8 cellular contexts compared by ENCODE assay signal in genomic region chr22:27802389-27803079, GRCh38. TPM values are rescaled to one million over a fixed set of nuclear protein-coding genes. Genes with fewer than 3 reads are reported as not detected.
DNase-seq lines count a peak whose midpoint lies in the region; ATAC-seq and TF ChIP-seq lines count a peak whose summit lies in the region.

No MANE protein-coding gene starts in this region.

- H3K27me3 Mint-ChIP-seq in CD4-positive, CD25-positive, alpha-beta regulatory T cell: peaks cover 19% of the 10 kb centered on the region
- no peaks in the 10 kb centered on the region for H3K27me3 Mint-ChIP-seq in osteocyte (ENCODE audit: unreplicated experiment)

- H3K36me3 Mint-ChIP-seq in CD4-positive, CD25-positive, alpha-beta regulatory T cell: no peaks in the 10 kb centered on the region
- peaks cover 4% of the 10 kb centered on the region for H3K36me3 Mint-ChIP-seq in osteocyte (ENCODE audit: unreplicated experiment)

- peak overlapping the region; percentile 50 for H3K4me3 ChIP-seq in CD4-positive, CD25-positive, alpha-beta regulatory T cell (ENCODE audit: low read depth, low read length)
- H3K4me3 ChIP-seq in RWPE2 (ENCODE audit: severe bottlenecking): peak overlapping the region; percentile 85

- no peak overlapping the region for H3K27ac ChIP-seq in CD4-positive, CD25-positive, alpha-beta regulatory T cell (ENCODE audit: insufficient read depth, low read length, poor library complexity, severe bottlenecking)
- H3K27ac ChIP-seq in RWPE2 (ENCODE audit: poor library complexity, severe bottlenecking): peak overlapping the region; percentile 66

- H3K27ac Mint-ChIP-seq in CD4-positive, CD25-positive, alpha-beta regulatory T cell: no peak overlapping the region
- H3K27ac Mint-ChIP-seq in osteocyte (ENCODE audit: unreplicated experiment): peak overlapping the region; percentile 78

- DNase-seq in CD4-positive, CD25-positive, alpha-beta regulatory T cell: no peak
- DNase-seq in RWPE2 (ENCODE audit: low spot score) (no peak), fibroblast of gingiva (ENCODE audit: low read depth) (peak; percentile 30), osteocyte (ENCODE audit: extremely low spot score, unreplicated experiment) (no peak), NCI-H1930 (lab: John Stamatoyannopoulos, UW) (no peak)

- no peak for ATAC-seq in CD4-positive, CD25-positive, alpha-beta regulatory T cell (ENCODE audit: low read depth in 2 of 2)
- ATAC-seq in RWPE2 (ENCODE audit: low read depth) (no peak), HG03521 (IDR thresholded peaks at IDR 0.05; ENCODE audit: unreplicated experiment) (no peak), HG02610 (IDR thresholded peaks at IDR 0.05; ENCODE audit: unreplicated experiment) (no peak), HG02852 (IDR thresholded peaks at IDR 0.05; ENCODE audit: unreplicated experiment) (no peak)

- peaks cover 17% of the 10 kb centered on the region for H3K4me1 ChIP-seq in CD4-positive, CD25-positive, alpha-beta regulatory T cell (ENCODE audit: control insufficient read depth, insufficient read depth, low read length, poor library complexity, severe bottlenecking)
- no peaks in the 10 kb centered on the region for H3K4me1 ChIP-seq in RWPE2 (ENCODE audit: insufficient read depth, poor library complexity, severe bottlenecking)

- peaks cover 0 to 21% (median 9%) of the 10 kb centered on the region in 4 donors for H3K4me1 Mint-ChIP-seq in CD4-positive, CD25-positive, alpha-beta regulatory T cell
- H3K4me1 Mint-ChIP-seq in osteocyte (ENCODE audit: unreplicated experiment): peaks cover 39% of the 10 kb centered on the region

- H3K36me3 ChIP-seq in CD4-positive, CD25-positive, alpha-beta regulatory T cell (ENCODE audit: control insufficient read depth, insufficient read depth, low read length): no peaks in the 10 kb centered on the region
- no peaks in the 10 kb centered on the region for H3K36me3 ChIP-seq in RWPE2 (ENCODE audit: low read depth)

- H3K4me3 Mint-ChIP-seq in CD4-positive, CD25-positive, alpha-beta regulatory T cell: peak overlapping the region; percentile 86 to 95 (median 88)
- peak overlapping the region; percentile 86 for H3K4me3 Mint-ChIP-seq in osteocyte (ENCODE audit: unreplicated experiment)

- no peaks in the 10 kb centered on the region for H3K9me3 Mint-ChIP-seq in CD4-positive, CD25-positive, alpha-beta regulatory T cell
- no peaks in the 10 kb centered on the region for H3K9me3 Mint-ChIP-seq in osteocyte (ENCODE audit: unreplicated experiment)

- no peaks in the 10 kb centered on the region for H3K9me3 ChIP-seq in CD4-positive, CD25-positive, alpha-beta regulatory T cell (ENCODE audit: control insufficient read depth in 2 of 2, low read length in 2 of 2)
- H3K9me3 ChIP-seq in RWPE2 (ENCODE audit: severe bottlenecking): no peaks in the 10 kb centered on the region

- no peaks in the 10 kb centered on the region for H3K27me3 ChIP-seq in CD4-positive, CD25-positive, alpha-beta regulatory T cell (ENCODE audit: control insufficient read depth, insufficient read depth, low read length)
- H3K27me3 ChIP-seq in RWPE2 (ENCODE audit: insufficient read depth, poor library complexity, severe bottlenecking): no peaks in the 10 kb centered on the region

- TF ChIP-seq CTCF in RWPE2 (IDR thresholded peaks at IDR 0.05; ENCODE audit: poor library complexity, severe bottlenecking): no peak
- TF ChIP-seq CTCF in osteocyte (IDR thresholded peaks at IDR 0.05): no peak

RNA-seq across cellular contexts. Expression of gene MN1, which starts 1.0 kb away (rescaled TPM):
- 0.39 TPM for total RNA-seq in CD4-positive, CD25-positive, alpha-beta regulatory T cell
- polyA plus RNA-seq in CD4-positive, CD25-positive, alpha-beta regulatory T cell: under 1 TPM in 1 of 4 donors, not detected in 3; 0.07 TPM
- 145 and 153 TPM in 2 replicates for total RNA-seq in osteocyte

Comparison
In these comparisons a context has a peak if more than half of its experiments do, and no peak if none do; other contexts are left out.
1. RNA of gene MN1, which starts 1.0 kb away (total RNA-seq): 145 to 153 TPM in osteocyte; 0.39 TPM in CD4-positive, CD25-positive, alpha-beta regulatory T cell (single experiment); every median in the first group is over 100 times any median in the second.